Comparison of ENCODE assay signal across 8 cellular contexts in genomic region chr7:116316838-116317612, GRCh38.
DNase-seq lines count a peak whose midpoint lies in the region; ATAC-seq and TF ChIP-seq lines count a peak whose summit lies in the region.

No MANE protein-coding gene starts in this region.

- peaks cover 0 to 30% (median 22%) of the 10 kb centered on the region in 4 donors for H3K4me1 ChIP-seq in sigmoid colon

- DNase-seq in A172 (ENCODE audit: low spot score) (peak; percentile 98), activated B cell treated with CpG ODN at 0.5 μM for 24 hours (no peak), glomerular endothelial cell (ENCODE audit: extremely low read depth, low read depth, low spot score) (peak; percentile 100), sigmoid colon (peak; percentile 84), KBM-7 (no peak), NCI-H2029 (lab: John Stamatoyannopoulos, UW) (no peak)

- 71 to 82% methylated on average over 7 of the region's 7 CpGs for WGBS in sigmoid colon, 2 donors

- peak overlapping the region; percentile 74 to 83 (median 81) for H3K27ac ChIP-seq in sigmoid colon

- H3K27ac Mint-ChIP-seq in activated B cell treated with CpG ODN at 0.5 μM for 24 hours: peak overlapping the region; percentile 80

- TF ChIP-seq POLR2A in sigmoid colon (IDR thresholded peaks at IDR 0.05): no peak

- H3K36me3 Mint-ChIP-seq in activated B cell treated with CpG ODN at 0.5 μM for 24 hours (ENCODE audit: low read depth): no peaks in the 10 kb centered on the region

- no peak for TF ChIP-seq CTCF in activated B cell treated with CpG ODN at 0.5 μM for 24 hours (IDR thresholded peaks at IDR 0.05)
- no peak for TF ChIP-seq CTCF in sigmoid colon (IDR thresholded peaks at IDR 0.05)

- POLR2A ChIA-PET in activated B cell treated with CpG ODN at 0.5 μM for 24 hours (lab: Charles Lee): no interaction called here

- H3K4me1 Mint-ChIP-seq in activated B cell treated with CpG ODN at 0.5 μM for 24 hours: peaks cover 24% of the 10 kb centered on the region

- no peaks in the 10 kb centered on the region for H3K36me3 ChIP-seq in sigmoid colon

- intact Hi-C loops in activated B cell treated with CpG ODN at 0.5 μM for 24 hours (cut with micrococcal nuclease): loop anchor here (5.0 kb wide), 3 partner anchors 150 to 270 kb away; partner anchors contain the start of gene CAV1
- intact Hi-C loops in sigmoid colon (cut with DNase I): loop anchor here (5.0 kb wide), 1 partner anchor 35 kb away; no protein-coding TSS in a partner anchor

- in situ Hi-C loops in KBM-7 (cut with MboI; ENCODE audit: low pct_unique_long_range_greater_than_20kb, low sequenced_read_pairs): no loop called here

- peak; percentile 92 for ATAC-seq in GM18870 (IDR thresholded peaks at IDR 0.05; ENCODE audit: unreplicated experiment)
- ATAC-seq in HG03060 (IDR thresholded peaks at IDR 0.05; ENCODE audit: low read depth, unreplicated experiment): peak; percentile 88
- peak; percentile 74 for ATAC-seq in activated B cell treated with CpG ODN at 0.5 μM for 24 hours (ENCODE audit: low read depth)

- no peaks in the 10 kb centered on the region for H3K27me3 ChIP-seq in sigmoid colon

- H3K4me3 ChIP-seq in sigmoid colon: peak overlapping the region in 1 of 4 donors; percentile 8

- H3K9me3 Mint-ChIP-seq in activated B cell treated with CpG ODN at 0.5 μM for 24 hours: no peaks in the 10 kb centered on the region

- H3K27me3 Mint-ChIP-seq in activated B cell treated with CpG ODN at 0.5 μM for 24 hours: peaks cover 5% of the 10 kb centered on the region

- peak in 3 of 4 donors; percentile 32 to 51 (median 36) for TF ChIP-seq EP300 in sigmoid colon (IDR thresholded peaks at IDR 0.05)

- CTCF ChIA-PET in activated B cell treated with CpG ODN at 0.5 μM for 24 hours (lab: Charles Lee): no interaction called here

- peaks cover 0 to 3% (median 0%) of the 10 kb centered on the region in 4 donors for H3K9me3 ChIP-seq in sigmoid colon

- H3K4me3 Mint-ChIP-seq in activated B cell treated with CpG ODN at 0.5 μM for 24 hours: peak overlapping the region; percentile 42

Comparison
In these comparisons a context has a peak if more than half of its experiments do, and no peak if none do; other contexts are left out.
1. DNase-seq: peak in A172 (single experiment), glomerular endothelial cell (single experiment) and sigmoid colon (single experiment); none in activated B cell treated with CpG ODN at 0.5 μM for 24 hours (single experiment), KBM-7 (single experiment) and NCI-H2029 (single experiment).
2. Peak in every context shown above with its lines, with median percentiles within 50 percentile points of each other: ATAC-seq.